In the genomic region with DNA sequence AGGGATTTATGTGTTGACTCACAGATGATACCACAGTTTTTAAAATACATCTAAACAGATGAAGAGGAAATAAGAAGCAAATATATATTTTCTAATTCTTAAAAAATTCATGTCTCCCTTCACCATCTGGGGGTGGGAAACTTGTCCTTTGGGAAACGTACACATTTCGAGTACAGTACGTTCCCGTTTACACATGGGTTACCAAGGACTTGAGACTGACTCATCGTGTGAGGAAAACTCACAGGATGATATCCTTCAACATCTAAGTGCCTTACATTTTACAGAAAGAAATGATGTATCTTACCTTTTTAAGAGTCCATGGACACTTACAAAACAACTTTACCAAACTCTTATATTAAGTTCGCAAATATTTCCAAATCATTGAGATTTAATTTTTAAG, we compare ENCODE assay signal across 16 cellular contexts.
"Had no signal": no experiment of that assay in that cellular context is flagged by ENCODE, and none has a peak within 500 bp of the region (broad histone marks: within the 10 kb centered on the region; RNA-seq: fewer than 3 reads in every experiment).

No MANE protein-coding gene starts in this region.

- H3K36me3 ChIP-seq: colonic mucosa had no signal

- H2AFZ ChIP-seq: parathyroid adenoma had no signal

- H3K9ac ChIP-seq: parathyroid adenoma had no signal

- H3K27ac Mint-ChIP-seq: activated naive CD4-positive, alpha-beta T cell treated with anti-CD3 and anti-CD28 coated beads, Interleukin-2, amount 50 U/mL, for 24 hours had no signal

- DNase-seq: activated CD4-positive, alpha-beta T cell treated with anti-CD3 and anti-CD28 coated beads, Interleukin-2, amount 50 U/mL, for 4 hours; activated CD4-positive, CD25-positive, alpha-beta regulatory T cell treated with anti-CD3 and anti-CD28 coated beads, Interleukin-2, amount 50 U/mL, for 72 hours; activated T-cell treated with anti-CD3 and anti-CD28 coated beads, Interleukin-2, amount 50 U/mL, for 1 hour; colonic mucosa; foreskin melanocyte; heart left ventricle; kidney; retina; SHP77 treated with DMSO at 0.1 percent for 48 hours; stimulated activated CD4-positive, alpha-beta T cell treated with anti-CD3 and anti-CD28 coated beads, Interleukin-2, amount 100 ng/mL, for 24 hours; stimulated activated naive CD8-positive, alpha-beta T cell treated with anti-CD3 and anti-CD28 coated beads, Interleukin-15, Interleukin-2, amounts not matched to agents 100 U/mL and 50 U/mL, for 24 hours; upper lobe of left lung had no signal

- H3K27me3 ChIP-seq: cardiac muscle cell, colonic mucosa, heart left ventricle, suprapubic skin, upper lobe of left lung had no signal

- H3K4me3 Mint-ChIP-seq: activated naive CD4-positive, alpha-beta T cell treated with anti-CD3 and anti-CD28 coated beads, Interleukin-2, amount 50 U/mL, for 24 hours had no signal

- H3K9me3 Mint-ChIP-seq: activated naive CD4-positive, alpha-beta T cell treated with anti-CD3 and anti-CD28 coated beads, Interleukin-2, amount 50 U/mL, for 24 hours had no signal

- H3K27ac ChIP-seq: cardiac muscle cell, colonic mucosa, heart left ventricle, parathyroid adenoma, suprapubic skin, upper lobe of left lung had no signal

- ATAC-seq: stimulated activated naive CD8-positive, alpha-beta T cell treated with anti-CD3 and anti-CD28 coated beads, Interleukin-15, Interleukin-2, amounts not matched to agents 100 U/mL and 50 U/mL, for 24 hours had no signal

- H3K79me2 ChIP-seq: parathyroid adenoma had no signal

- H3K9me3 ChIP-seq: colonic mucosa, heart left ventricle, suprapubic skin, upper lobe of left lung had no signal

- H3K4me1 ChIP-seq: colonic mucosa, heart left ventricle, suprapubic skin, upper lobe of left lung had no signal

- H3K4me3 ChIP-seq: cardiac muscle cell, colonic mucosa, heart left ventricle, suprapubic skin, upper lobe of left lung had no signal
